In the genomic region with DNA sequence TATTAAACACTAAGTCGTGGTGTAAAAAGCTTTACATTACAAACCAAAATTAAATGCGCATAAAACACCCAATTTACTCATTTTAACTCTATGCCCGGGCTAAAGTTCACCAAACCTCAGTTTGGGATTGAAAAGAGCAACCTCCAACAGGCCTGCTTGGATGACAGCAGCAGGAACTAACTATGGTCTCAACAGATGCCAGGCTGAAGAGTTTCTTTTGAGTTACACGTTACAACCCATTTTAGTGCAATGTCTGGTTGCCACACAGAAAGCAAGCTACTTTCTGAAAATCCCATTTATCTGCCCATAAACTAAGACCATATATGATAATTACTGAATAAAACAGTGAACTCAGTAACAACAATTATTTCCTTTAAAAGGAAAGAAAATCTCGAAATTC, we compare ENCODE assay signal across 9 cellular contexts. TPM values are rescaled to one million over a fixed set of nuclear protein-coding genes. Genes with fewer than 3 reads are reported as not detected.
DNase-seq lines count a peak whose midpoint lies in the region; ATAC-seq lines count a peak whose summit lies in the region.
"Had no signal": no experiment of that assay in that cellular context is flagged by ENCODE, and none has a peak within 500 bp of the region (broad histone marks: within the 10 kb centered on the region; RNA-seq: fewer than 3 reads in every experiment).

No MANE protein-coding gene starts in this region.

- no peak for DNase-seq in central memory CD8-positive, alpha-beta T cell (ENCODE audit: low spot score in 2 of 2)
- DNase-seq in naive thymus-derived CD4-positive, alpha-beta T cell: no peak
- no peak for DNase-seq in stimulated activated CD4-positive, alpha-beta T cell treated with anti-CD3 and anti-CD28 coated beads, Interleukin-4, amount 100 ng/mL, for 1 hour
- DNase-seq: NCI-H1436 treated with DMSO at 0.1 percent for 48 hours had no signal

- H3K4me3 Mint-ChIP-seq in central memory CD8-positive, alpha-beta T cell: peak overlapping the region; percentile 97
- H3K4me3 Mint-ChIP-seq in naive thymus-derived CD4-positive, alpha-beta T cell: peak overlapping the region; percentile 91 to 100 (median 98)

- no peak overlapping the region for H3K9ac ChIP-seq in HUES6 (ENCODE audit: low read length)

- peaks cover 69% of the 10 kb centered on the region for H3K4me1 Mint-ChIP-seq in central memory CD8-positive, alpha-beta T cell
- H3K4me1 Mint-ChIP-seq in naive thymus-derived CD4-positive, alpha-beta T cell: peaks cover 43 to 74% (median 63%) of the 10 kb centered on the region in 7 donors

- H3K4me1 ChIP-seq in ACC112 (ENCODE audit: control insufficient read depth, insufficient read depth, low read length, unreplicated experiment) (no peaks in the 10 kb centered on the region), HUES6 (ENCODE audit: control insufficient read depth, insufficient read depth, low read length) (peaks cover 14% of the 10 kb centered on the region; the same call in 1 of the 2 replicates)
- H3K4me1 ChIP-seq in naive thymus-derived CD4-positive, alpha-beta T cell (ENCODE audit: control insufficient read depth in 2 of 2, insufficient read depth in 2 of 2, low read length in 2 of 2): peaks cover 8 to 19% of the 10 kb centered on the region in 2 donors

- H3K27ac ChIP-seq in ACC112 (ENCODE audit: low read depth, low read length) (no peak overlapping the region), HUES6 (ENCODE audit: low read depth, low read length) (no peak overlapping the region)
- peak overlapping the region; percentile 97 for H3K27ac ChIP-seq in naive thymus-derived CD4-positive, alpha-beta T cell (ENCODE audit: low read depth, low read length)

- H3K79me2 ChIP-seq in ACC112 (ENCODE audit: control insufficient read depth, insufficient read depth, low read length, unreplicated experiment): no peaks in the 10 kb centered on the region

- no peak for ATAC-seq in central memory CD8-positive, alpha-beta T cell (replicated peaks; ENCODE audit: extremely low read depth, poor library complexity, severe bottlenecking)
- ATAC-seq in naive thymus-derived CD4-positive, alpha-beta T cell: no peak
- no peak for ATAC-seq in HG02763 (IDR thresholded peaks at IDR 0.05; ENCODE audit: unreplicated experiment)
- no peak for ATAC-seq in GM18868 (IDR thresholded peaks at IDR 0.05; ENCODE audit: unreplicated experiment)
- no peak for ATAC-seq in GM19035 (IDR thresholded peaks at IDR 0.05; ENCODE audit: unreplicated experiment)

- intact Hi-C loops in naive thymus-derived CD4-positive, alpha-beta T cell (cut with micrococcal nuclease): loop anchor here (1.0 to 10.0 kb wide), 9 partner anchors 8 to 1622 kb away; a partner anchor contains a TSS

- CTCF ChIA-PET in naive thymus-derived CD4-positive, alpha-beta T cell (lab: Charles Lee): interaction anchor here (0.6 to 2.0 kb wide), 5 partner anchors 11 to 335 kb away, joined by 3 to 10 read pairs (median 4); no protein-coding TSS in a partner anchor

- H3K27me3 Mint-ChIP-seq in central memory CD8-positive, alpha-beta T cell: no peaks in the 10 kb centered on the region
- H3K27me3 Mint-ChIP-seq in naive thymus-derived CD4-positive, alpha-beta T cell: peaks cover 0 to 2% (median 0%) of the 10 kb centered on the region in 5 donors

- peaks cover 13% of the 10 kb centered on the region for H3K27me3 ChIP-seq in ACC112 (ENCODE audit: insufficient read depth, low read length)
- 0 out of 2 replicates have a peak, but pooled peaks cover 7% of the 10 kb centered on the region for H3K27me3 ChIP-seq in HUES6 (ENCODE audit: control insufficient read depth, insufficient read depth, low read length)
- no peaks in the 10 kb centered on the region for H3K27me3 ChIP-seq in naive thymus-derived CD4-positive, alpha-beta T cell (ENCODE audit: control insufficient read depth in 2 of 2, insufficient read depth in 2 of 2, low read length in 2 of 2)

- H3K9me3 ChIP-seq in HUES6 (ENCODE audit: control insufficient read depth, insufficient read depth, low read depth, low read length): no peaks in the 10 kb centered on the region
- H3K9me3 ChIP-seq in naive thymus-derived CD4-positive, alpha-beta T cell (ENCODE audit: control insufficient read depth in 2 of 3, low read length in 3 of 3): no peaks in the 10 kb centered on the region

- no peak overlapping the region for H2AFZ ChIP-seq in ACC112 (ENCODE audit: low read length, unreplicated experiment)

- H3K36me3 Mint-ChIP-seq in central memory CD8-positive, alpha-beta T cell (ENCODE audit: insufficient read depth): peaks cover 40% of the 10 kb centered on the region
- H3K36me3 Mint-ChIP-seq in naive thymus-derived CD4-positive, alpha-beta T cell: peaks cover 10 to 62% (median 34%) of the 10 kb centered on the region in 5 donors

- H3K36me3 ChIP-seq in ACC112 (ENCODE audit: insufficient read depth, low read length): no peaks in the 10 kb centered on the region
- H3K36me3 ChIP-seq in HUES6 (ENCODE audit: control insufficient read depth, insufficient read depth, low read length): peaks cover 6% of the 10 kb centered on the region
- H3K36me3 ChIP-seq in naive thymus-derived CD4-positive, alpha-beta T cell (ENCODE audit: control insufficient read depth in 2 of 3, insufficient read depth in 3 of 3, low read length in 3 of 3): peaks cover 0 to 17% (median 0%) of the 10 kb centered on the region in 3 experiments

- H3K4me3 ChIP-seq in ACC112 (ENCODE audit: low read depth, low read length): peak overlapping the region; percentile 76
- H3K4me3 ChIP-seq in HUES6 (ENCODE audit: low read depth, low read length): peak overlapping the region; percentile 97
- H3K4me3 ChIP-seq in naive thymus-derived CD4-positive, alpha-beta T cell (ENCODE audit: low read length): peak overlapping the region; percentile 72

- H3K27ac Mint-ChIP-seq in central memory CD8-positive, alpha-beta T cell (ENCODE audit: low read depth): peak overlapping the region; percentile 99
- H3K27ac Mint-ChIP-seq in naive thymus-derived CD4-positive, alpha-beta T cell: peak overlapping the region; percentile 87 to 98 (median 96)

- POLR2A ChIA-PET in naive thymus-derived CD4-positive, alpha-beta T cell (lab: Charles Lee): interaction anchor here (0.7 to 9.9 kb wide), 11 partner anchors 9 to 1581 kb away, joined by 3 to 206 read pairs (median 7); no protein-coding TSS in a partner anchor

- no peaks in the 10 kb centered on the region for H3K9me3 Mint-ChIP-seq in central memory CD8-positive, alpha-beta T cell
- H3K9me3 Mint-ChIP-seq in naive thymus-derived CD4-positive, alpha-beta T cell: peaks cover 0 to 6% (median 0%) of the 10 kb centered on the region in 11 donors

RNA-seq across cellular contexts. Expression of a gene that starts 2.2 kb away (rescaled TPM):
- total RNA-seq in naive thymus-derived CD4-positive, alpha-beta T cell: 100 to 1,000 TPM; 258 to 482 (median 451) TPM
- 100 to 1,000 TPM; 286 to 389 TPM for polyA plus RNA-seq in naive thymus-derived CD4-positive, alpha-beta T cell
